8 cellular contexts compared by ENCODE assay signal in the genomic region with DNA sequence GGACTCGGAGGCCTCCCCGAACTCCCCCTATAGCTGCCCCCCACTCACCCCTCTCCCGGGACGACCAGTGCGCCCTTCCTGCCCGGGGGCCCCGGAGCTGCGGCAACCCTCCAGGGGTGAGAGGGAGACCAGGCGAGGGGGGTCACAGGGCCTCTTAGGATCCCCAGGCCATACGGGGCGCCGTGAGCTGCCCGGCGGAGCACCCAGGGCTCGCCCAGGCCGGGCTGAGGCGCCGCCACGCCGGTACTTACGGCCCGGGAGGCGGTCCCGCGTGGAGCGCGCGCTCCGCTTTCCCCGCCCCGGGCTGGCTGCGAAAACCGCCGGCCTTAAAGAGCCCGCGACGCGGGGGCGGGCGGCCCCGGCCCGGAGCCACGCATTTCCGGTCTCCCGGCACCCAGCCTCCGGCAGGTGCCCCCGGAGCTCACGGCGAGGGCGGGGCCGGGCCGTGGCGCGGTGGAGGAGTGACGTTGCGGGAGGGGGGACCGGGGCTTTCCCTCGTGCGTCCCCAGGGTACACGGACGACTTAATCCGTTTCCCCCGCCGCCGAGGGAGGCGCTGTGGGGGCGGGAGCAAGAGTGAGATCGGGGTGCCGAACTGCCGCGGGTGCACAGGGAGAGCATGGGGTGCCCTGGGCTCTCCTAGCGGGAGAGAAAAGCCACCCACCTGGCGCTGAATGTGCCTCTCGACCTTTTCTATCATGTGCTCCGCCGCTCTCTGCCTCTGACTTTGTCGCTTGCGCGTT. TPM values are rescaled to one million over a fixed set of nuclear protein-coding genes. Genes with fewer than 3 reads are reported as not detected.
A peak's percentile ranks its signal among the peaks of the same experiment; 100 is the strongest.
DNase-seq lines count a peak whose midpoint lies in the region; ATAC-seq, FAIRE-seq and TF ChIP-seq lines count a peak whose summit lies in the region.

METTL21A (minus strand) TSS at position 381 of the 742 bp plus-strand sequence. CDS start 1,019 bp downstream, outside the sequence.

- no peaks in the 10 kb centered on the region for H3K9me3 ChIP-seq in NT2/D1 (ENCODE audit: insufficient read depth, low read length)
- no peaks in the 10 kb centered on the region for H3K9me3 ChIP-seq in endodermal cell (ENCODE audit: control insufficient read depth, low read length)
- H3K9me3 ChIP-seq in mesodermal cell (ENCODE audit: control insufficient read depth, low read length) = no peaks in the 10 kb centered on the region

- no peaks in the 10 kb centered on the region for H3K9me3 Mint-ChIP-seq in Calu3 (ENCODE audit: low read depth, unreplicated experiment)
- no peaks in the 10 kb centered on the region for H3K9me3 Mint-ChIP-seq in activated CD8-positive, alpha-beta memory T cell treated with anti-CD3 and anti-CD28 coated beads, Interleukin-2, amount 10 ng/mL, durations not matched to agents 7 days and 5 days (ENCODE audit: low read depth)
- H3K9me3 Mint-ChIP-seq in endodermal cell = no peaks in the 10 kb centered on the region

- H3K27ac Mint-ChIP-seq in Calu3 (ENCODE audit: unreplicated experiment) (peak within 1 kb of the TSS; percentile 64), endodermal cell (peak within 1 kb of the TSS; percentile 91)
- peak within 1 kb of the TSS; percentile 97 for H3K27ac Mint-ChIP-seq in activated CD8-positive, alpha-beta memory T cell treated with anti-CD3 and anti-CD28 coated beads, Interleukin-2, amount 10 ng/mL, durations not matched to agents 7 days and 5 days

- H3K27me3 Mint-ChIP-seq in Calu3 (ENCODE audit: unreplicated experiment) (no peaks in the 10 kb centered on the region), endodermal cell (ENCODE audit: insufficient read depth) (no peaks in the 10 kb centered on the region)
- H3K27me3 Mint-ChIP-seq in activated CD8-positive, alpha-beta memory T cell treated with anti-CD3 and anti-CD28 coated beads, Interleukin-2, amount 10 ng/mL, durations not matched to agents 7 days and 5 days = no peaks in the 10 kb centered on the region

- TF ChIP-seq CTCF in Calu3 (IDR thresholded peaks at IDR 0.05; ENCODE audit: unreplicated experiment) (peak; percentile 44), endodermal cell (conservative IDR thresholded peaks at IDR 0.05) (no peak)

- peak; percentile 61 for ATAC-seq in GM21381 (IDR thresholded peaks at IDR 0.05; ENCODE audit: unreplicated experiment)
- ATAC-seq in activated CD8-positive, alpha-beta memory T cell treated with anti-CD3 and anti-CD28 coated beads, Interleukin-2, amount 10 ng/mL, durations not matched to agents 7 days and 5 days = peak; percentile 80

- peaks cover 16% of the 10 kb centered on the region for H3K4me1 Mint-ChIP-seq in Calu3 (ENCODE audit: low read depth, unreplicated experiment)
- peaks cover 38% of the 10 kb centered on the region for H3K4me1 Mint-ChIP-seq in activated CD8-positive, alpha-beta memory T cell treated with anti-CD3 and anti-CD28 coated beads, Interleukin-2, amount 10 ng/mL, durations not matched to agents 7 days and 5 days
- H3K4me1 Mint-ChIP-seq in endodermal cell = peaks cover 11% of the 10 kb centered on the region

- BruUV-seq in Calu3 (replicated peaks; lab: Mats Ljungman, UMichigan) = no TSS peak

- DNase-seq in Calu3 (peak; percentile 94), HTR-8/SVneo (ENCODE audit: insufficient read length, low spot score) (peak; percentile 81), NT2/D1 (ENCODE audit: low read depth, low spot score) (peak; percentile 64), endodermal cell (peak; percentile 88)
- peak; percentile 95 for DNase-seq in activated CD8-positive, alpha-beta memory T cell treated with anti-CD3 and anti-CD28 coated beads, Interleukin-2, amount 10 ng/mL, durations not matched to agents 7 days and 5 days
- DNase-seq in stimulated activated CD8-positive, alpha-beta memory T cell treated with anti-CD3 and anti-CD28 coated beads, Interleukin-15, amount 100 ng/mL, for 48 hours (ENCODE audit: low read depth in 2 of 2) = peak; percentile 93 to 95

- H3K4me3 Mint-ChIP-seq in Calu3 (ENCODE audit: low read depth, unreplicated experiment) (peak within 1 kb of the TSS; percentile 86), endodermal cell (peak within 1 kb of the TSS; percentile 81)
- H3K4me3 Mint-ChIP-seq in activated CD8-positive, alpha-beta memory T cell treated with anti-CD3 and anti-CD28 coated beads, Interleukin-2, amount 10 ng/mL, durations not matched to agents 7 days and 5 days = peak within 1 kb of the TSS; percentile 88

- peaks cover 30% of the 10 kb centered on the region for H3K36me3 ChIP-seq in NT2/D1 (ENCODE audit: insufficient read depth, insufficient read length, low read length)
- H3K36me3 ChIP-seq in endodermal cell (ENCODE audit: control insufficient read depth, insufficient read depth, low read length) = peaks cover 26% of the 10 kb centered on the region
- peaks cover 29% of the 10 kb centered on the region for H3K36me3 ChIP-seq in mesodermal cell (ENCODE audit: control insufficient read depth, insufficient read depth, low read length)

- H3K9ac ChIP-seq in NT2/D1 (ENCODE audit: insufficient read length, low read depth) = peak within 1 kb of the TSS; percentile 93
- peak within 1 kb of the TSS; percentile 72 for H3K9ac ChIP-seq in endodermal cell (ENCODE audit: extremely low read depth, low read length, poor library complexity, severe bottlenecking)

- intact Hi-C loops in Calu3 (cut with micrococcal nuclease; ENCODE audit: unreplicated experiment) = loop anchor here (2.0 kb wide), 2 partner anchors 58 to 86 kb away; partner anchors contain the start of gene CCNYL1

- H3K4me3 ChIP-seq in NT2/D1 (ENCODE audit: insufficient read length, low read depth) = peak within 1 kb of the TSS; percentile 92
- H3K4me3 ChIP-seq in endodermal cell (ENCODE audit: low read length) = peak within 1 kb of the TSS; percentile 92
- H3K4me3 ChIP-seq in mesodermal cell (ENCODE audit: extremely low read depth, insufficient read depth, low read length, poor library complexity, severe bottlenecking) = peak within 1 kb of the TSS; percentile 73

- H3K4me1 ChIP-seq in NT2/D1 (ENCODE audit: insufficient read depth, insufficient read length) = no peaks in the 10 kb centered on the region
- H3K4me1 ChIP-seq in endodermal cell (ENCODE audit: control insufficient read depth, insufficient read depth, low read length) = no peaks in the 10 kb centered on the region
- peaks cover 5% of the 10 kb centered on the region for H3K4me1 ChIP-seq in mesodermal cell (ENCODE audit: control insufficient read depth, insufficient read depth, low read length, poor library complexity, severe bottlenecking)

- peaks cover 50% of the 10 kb centered on the region for H3K36me3 Mint-ChIP-seq in Calu3 (ENCODE audit: insufficient read depth, unreplicated experiment)
- peaks cover 16% of the 10 kb centered on the region for H3K36me3 Mint-ChIP-seq in activated CD8-positive, alpha-beta memory T cell treated with anti-CD3 and anti-CD28 coated beads, Interleukin-2, amount 10 ng/mL, durations not matched to agents 7 days and 5 days
- peaks cover 32% of the 10 kb centered on the region for H3K36me3 Mint-ChIP-seq in endodermal cell (ENCODE audit: low read depth)

- WGBS in endodermal cell (ENCODE audit: insufficient coverage in 1 of 2, insufficient read length in 1 of 2), 2 experiments = 0 to 1% methylated on average over 13 to 79 of the region's 79 CpGs
- WGBS in mesodermal cell (ENCODE audit: insufficient coverage in 2 of 2), 2 experiments = 0% methylated on average over 51 to 67 of the region's 79 CpGs

- CTCF ChIA-PET in Calu3 (lab: Charles Lee) = interaction anchor here (0.6 to 3.2 kb wide), 13 partner anchors 8 to 1311 kb away, joined by 3 to 19 read pairs (median 4); partner anchors contain the start of gene CCNYL1
- CTCF ChIA-PET in activated CD8-positive, alpha-beta memory T cell treated with anti-CD3 and anti-CD28 coated beads, Interleukin-2, amount 10 ng/mL, durations not matched to agents 7 days and 5 days (lab: Charles Lee) = interaction anchor here (0.7 to 3.2 kb wide), 20 partner anchors 12 to 448 kb away, joined by 3 to 45 read pairs (median 3); partner anchors contain the start of genes CCNYL1 and CREB1

- H3K27ac ChIP-seq in endodermal cell (ENCODE audit: low read depth, low read length) = peak within 1 kb of the TSS; percentile 84
- H3K27ac ChIP-seq in mesodermal cell (ENCODE audit: low read depth, low read length, severe bottlenecking) = peak within 1 kb of the TSS; percentile 77

- H3K27me3 ChIP-seq in NT2/D1 (ENCODE audit: insufficient read depth, insufficient read length) (no peaks in the 10 kb centered on the region), endodermal cell (ENCODE audit: control insufficient read depth, insufficient read depth, low read length, poor library complexity, severe bottlenecking) (no peaks in the 10 kb centered on the region)

- no peak for FAIRE-seq in HTR-8/SVneo (lab: Jason Lieb, UNC)

RNA-seq across cellular contexts. Expression of gene METTL21A, which starts in this region (rescaled TPM):
- total RNA-seq in Calu3 (2022) = 27.6 TPM in 2 replicates
- total RNA-seq in activated CD8-positive, alpha-beta memory T cell treated with anti-CD3 and anti-CD28 coated beads, Interleukin-2, amount 10 ng/mL, durations not matched to agents 7 days and 5 days = 10 to 100 TPM; 16.4 to 21.1 TPM
- total RNA-seq in endodermal cell = 10 to 100 TPM; 43.4 to 61.2 TPM
- polyA plus RNA-seq in endodermal cell (2013, experiment 1 of 2) = 37.1 TPM
- polyA plus RNA-seq in endodermal cell (2013, experiment 2 of 2) = 38.1 TPM
- polyA plus RNA-seq in mesodermal cell (2013, experiment 1 of 2) = 25.4 TPM
- 26.7 TPM for polyA plus RNA-seq in mesodermal cell (2013, experiment 2 of 2)

Comparison
In these comparisons a context has a peak if more than half of its experiments do, and no peak if none do; other contexts are left out.
1. Peak in every context shown above with its lines: DNase-seq, ATAC-seq, H3K4me3 ChIP-seq and H3K27ac ChIP-seq.